2 cellular contexts compared by ENCODE assay signal in the genomic region with DNA sequence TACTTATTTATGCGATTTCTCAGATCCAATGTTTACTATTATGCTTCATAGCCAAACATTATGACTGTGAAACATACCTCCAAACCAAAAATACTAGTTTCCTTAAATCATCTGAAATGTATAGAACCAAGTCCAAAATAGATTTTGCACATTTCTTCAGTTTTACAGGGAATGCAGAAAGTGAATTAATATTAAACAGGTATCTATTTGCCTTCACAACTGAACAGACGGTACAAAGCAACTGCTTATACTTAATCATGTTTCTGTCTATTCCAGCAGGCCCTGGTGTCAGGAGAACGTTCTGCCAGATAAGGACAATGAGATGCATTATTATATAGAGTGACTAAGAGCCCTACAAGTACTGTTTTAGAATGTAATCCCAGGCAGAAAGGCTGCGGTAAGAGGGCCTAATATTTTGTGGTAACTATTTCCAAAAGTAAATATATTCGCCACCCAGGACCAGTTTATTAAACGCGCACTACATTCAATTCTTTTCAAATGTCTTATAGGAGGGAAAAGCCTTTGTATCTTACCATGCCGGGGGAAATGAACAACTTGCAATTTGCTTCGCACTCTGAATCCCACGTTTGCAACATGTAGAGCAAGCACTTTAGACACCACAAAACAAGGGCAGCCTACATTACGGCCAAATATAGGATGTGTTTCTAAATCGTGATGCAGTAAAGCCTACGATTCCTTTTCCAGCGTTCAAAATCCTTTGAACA.
TF ChIP-seq lines count a peak whose summit lies in the region.

No MANE protein-coding gene starts in this region.

TF ChIP-seq in HEK293, 187 proteins besides CTCF, POLR2A, EP300 and RAD21 (continued from another document):
- TF ChIP-seq, protein P1, sequence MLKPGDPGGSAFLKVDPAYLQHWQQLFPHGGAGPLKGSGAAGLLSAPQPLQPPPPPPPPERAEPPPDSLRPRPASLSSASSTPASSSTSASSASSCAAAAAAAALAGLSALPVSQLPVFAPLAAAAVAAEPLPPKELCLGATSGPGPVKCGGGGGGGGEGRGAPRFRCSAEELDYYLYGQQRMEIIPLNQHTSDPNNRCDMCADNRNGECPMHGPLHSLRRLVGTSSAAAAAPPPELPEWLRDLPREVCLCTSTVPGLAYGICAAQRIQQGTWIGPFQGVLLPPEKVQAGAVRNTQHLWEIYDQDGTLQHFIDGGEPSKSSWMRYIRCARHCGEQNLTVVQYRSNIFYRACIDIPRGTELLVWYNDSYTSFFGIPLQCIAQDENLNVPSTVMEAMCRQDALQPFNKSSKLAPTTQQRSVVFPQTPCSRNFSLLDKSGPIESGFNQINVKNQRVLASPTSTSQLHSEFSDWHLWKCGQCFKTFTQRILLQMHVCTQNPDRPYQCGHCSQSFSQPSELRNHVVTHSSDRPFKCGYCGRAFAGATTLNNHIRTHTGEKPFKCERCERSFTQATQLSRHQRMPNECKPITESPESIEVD (tag by site-specific recombination; IDR thresholded peaks at IDR 0.05): peak; percentile 12; the same call in 1 of the 2 replicates
- peak; percentile 66 for TF ChIP-seq ZNF600 (tag by site-specific recombination; IDR thresholded peaks at IDR 0.05)

TF ChIP-seq in SK-N-SH, 30 proteins besides CTCF, POLR2A, EP300 and RAD21 (continued from another document):
- TF ChIP-seq, protein P2, sequence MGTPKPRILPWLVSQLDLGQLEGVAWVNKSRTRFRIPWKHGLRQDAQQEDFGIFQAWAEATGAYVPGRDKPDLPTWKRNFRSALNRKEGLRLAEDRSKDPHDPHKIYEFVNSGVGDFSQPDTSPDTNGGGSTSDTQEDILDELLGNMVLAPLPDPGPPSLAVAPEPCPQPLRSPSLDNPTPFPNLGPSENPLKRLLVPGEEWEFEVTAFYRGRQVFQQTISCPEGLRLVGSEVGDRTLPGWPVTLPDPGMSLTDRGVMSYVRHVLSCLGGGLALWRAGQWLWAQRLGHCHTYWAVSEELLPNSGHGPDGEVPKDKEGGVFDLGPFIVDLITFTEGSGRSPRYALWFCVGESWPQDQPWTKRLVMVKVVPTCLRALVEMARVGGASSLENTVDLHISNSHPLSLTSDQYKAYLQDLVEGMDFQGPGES (IDR thresholded peaks at IDR 0.05; ENCODE audit: low read depth, low read length): no peak
- TF ChIP-seq SIN3A (IDR thresholded peaks at IDR 0.05; ENCODE audit: borderline replicate concordance, low read depth, low read length) (peak; percentile 78; the same call in 1 of the 2 replicates), TAF1 (IDR thresholded peaks at IDR 0.05; ENCODE audit: borderline replicate concordance, low read depth, low read length) (0 out of 2 replicates have a peak, but pooled peaks have one; percentile 11), ELF1 (IDR thresholded peaks at IDR 0.05) (no peak), MEF2A (IDR thresholded peaks at IDR 0.05; ENCODE audit: borderline replicate concordance, low read depth) (no peak), MXI1 (IDR thresholded peaks at IDR 0.05; ENCODE audit: low read depth, low read length) (peak; percentile 60; the same call in 1 of the 2 replicates), NFIC (IDR thresholded peaks at IDR 0.05; ENCODE audit: borderline replicate concordance) (no peak), YY1 (IDR thresholded peaks at IDR 0.05; ENCODE audit: low read depth) (no peak), GABPA (IDR thresholded peaks at IDR 0.05; ENCODE audit: low read depth) (no peak), NRF1 (IDR thresholded peaks at IDR 0.05; ENCODE audit: low read depth, low read length) (no peak), JUND (IDR thresholded peaks at IDR 0.05) (no peak), TCF12 (IDR thresholded peaks at IDR 0.05) (no peak), POLR2AphosphoS5 (IDR thresholded peaks at IDR 0.05; ENCODE audit: low read depth, low read length) (no peak), RFX5 (IDR thresholded peaks at IDR 0.05; ENCODE audit: low read length) (no peak), RCOR1 (IDR thresholded peaks at IDR 0.05; ENCODE audit: low read length) (no peak), FOXM1 (IDR thresholded peaks at IDR 0.05; ENCODE audit: low read depth) (no peak), SMC3 (IDR thresholded peaks at IDR 0.05; ENCODE audit: low read depth, low read length) (no peak), CHD2 (IDR thresholded peaks at IDR 0.05; ENCODE audit: low read length, partially characterized antibody) (no peak)
- TF ChIP-seq, protein P3, sequence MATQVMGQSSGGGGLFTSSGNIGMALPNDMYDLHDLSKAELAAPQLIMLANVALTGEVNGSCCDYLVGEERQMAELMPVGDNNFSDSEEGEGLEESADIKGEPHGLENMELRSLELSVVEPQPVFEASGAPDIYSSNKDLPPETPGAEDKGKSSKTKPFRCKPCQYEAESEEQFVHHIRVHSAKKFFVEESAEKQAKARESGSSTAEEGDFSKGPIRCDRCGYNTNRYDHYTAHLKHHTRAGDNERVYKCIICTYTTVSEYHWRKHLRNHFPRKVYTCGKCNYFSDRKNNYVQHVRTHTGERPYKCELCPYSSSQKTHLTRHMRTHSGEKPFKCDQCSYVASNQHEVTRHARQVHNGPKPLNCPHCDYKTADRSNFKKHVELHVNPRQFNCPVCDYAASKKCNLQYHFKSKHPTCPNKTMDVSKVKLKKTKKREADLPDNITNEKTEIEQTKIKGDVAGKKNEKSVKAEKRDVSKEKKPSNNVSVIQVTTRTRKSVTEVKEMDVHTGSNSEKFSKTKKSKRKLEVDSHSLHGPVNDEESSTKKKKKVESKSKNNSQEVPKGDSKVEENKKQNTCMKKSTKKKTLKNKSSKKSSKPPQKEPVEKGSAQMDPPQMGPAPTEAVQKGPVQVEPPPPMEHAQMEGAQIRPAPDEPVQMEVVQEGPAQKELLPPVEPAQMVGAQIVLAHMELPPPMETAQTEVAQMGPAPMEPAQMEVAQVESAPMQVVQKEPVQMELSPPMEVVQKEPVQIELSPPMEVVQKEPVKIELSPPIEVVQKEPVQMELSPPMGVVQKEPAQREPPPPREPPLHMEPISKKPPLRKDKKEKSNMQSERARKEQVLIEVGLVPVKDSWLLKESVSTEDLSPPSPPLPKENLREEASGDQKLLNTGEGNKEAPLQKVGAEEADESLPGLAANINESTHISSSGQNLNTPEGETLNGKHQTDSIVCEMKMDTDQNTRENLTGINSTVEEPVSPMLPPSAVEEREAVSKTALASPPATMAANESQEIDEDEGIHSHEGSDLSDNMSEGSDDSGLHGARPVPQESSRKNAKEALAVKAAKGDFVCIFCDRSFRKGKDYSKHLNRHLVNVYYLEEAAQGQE (IDR thresholded peaks at IDR 0.05; ENCODE audit: low read depth, low read length): no peak
- TF ChIP-seq, protein P4, sequence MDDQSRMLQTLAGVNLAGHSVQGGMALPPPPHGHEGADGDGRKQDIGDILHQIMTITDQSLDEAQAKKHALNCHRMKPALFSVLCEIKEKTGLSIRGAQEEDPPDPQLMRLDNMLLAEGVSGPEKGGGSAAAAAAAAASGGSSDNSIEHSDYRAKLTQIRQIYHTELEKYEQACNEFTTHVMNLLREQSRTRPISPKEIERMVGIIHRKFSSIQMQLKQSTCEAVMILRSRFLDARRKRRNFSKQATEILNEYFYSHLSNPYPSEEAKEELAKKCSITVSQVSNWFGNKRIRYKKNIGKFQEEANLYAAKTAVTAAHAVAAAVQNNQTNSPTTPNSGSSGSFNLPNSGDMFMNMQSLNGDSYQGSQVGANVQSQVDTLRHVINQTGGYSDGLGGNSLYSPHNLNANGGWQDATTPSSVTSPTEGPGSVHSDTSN (IDR thresholded peaks at IDR 0.05): 0 out of 2 replicates have a peak, but pooled peaks have one; percentile 6
- TF ChIP-seq, protein P5, sequence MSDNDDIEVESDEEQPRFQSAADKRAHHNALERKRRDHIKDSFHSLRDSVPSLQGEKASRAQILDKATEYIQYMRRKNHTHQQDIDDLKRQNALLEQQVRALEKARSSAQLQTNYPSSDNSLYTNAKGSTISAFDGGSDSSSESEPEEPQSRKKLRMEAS (IDR thresholded peaks at IDR 0.05; ENCODE audit: low read depth): 0 out of 2 replicates have a peak, but pooled peaks have one; percentile 13
- TF ChIP-seq, protein P6, sequence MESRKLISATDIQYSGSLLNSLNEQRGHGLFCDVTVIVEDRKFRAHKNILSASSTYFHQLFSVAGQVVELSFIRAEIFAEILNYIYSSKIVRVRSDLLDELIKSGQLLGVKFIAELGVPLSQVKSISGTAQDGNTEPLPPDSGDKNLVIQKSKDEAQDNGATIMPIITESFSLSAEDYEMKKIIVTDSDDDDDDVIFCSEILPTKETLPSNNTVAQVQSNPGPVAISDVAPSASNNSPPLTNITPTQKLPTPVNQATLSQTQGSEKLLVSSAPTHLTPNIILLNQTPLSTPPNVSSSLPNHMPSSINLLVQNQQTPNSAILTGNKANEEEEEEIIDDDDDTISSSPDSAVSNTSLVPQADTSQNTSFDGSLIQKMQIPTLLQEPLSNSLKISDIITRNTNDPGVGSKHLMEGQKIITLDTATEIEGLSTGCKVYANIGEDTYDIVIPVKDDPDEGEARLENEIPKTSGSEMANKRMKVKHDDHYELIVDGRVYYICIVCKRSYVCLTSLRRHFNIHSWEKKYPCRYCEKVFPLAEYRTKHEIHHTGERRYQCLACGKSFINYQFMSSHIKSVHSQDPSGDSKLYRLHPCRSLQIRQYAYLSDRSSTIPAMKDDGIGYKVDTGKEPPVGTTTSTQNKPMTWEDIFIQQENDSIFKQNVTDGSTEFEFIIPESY (IDR thresholded peaks at IDR 0.05; ENCODE audit: borderline replicate concordance, low read depth): no peak
- TF ChIP-seq, protein P7, sequence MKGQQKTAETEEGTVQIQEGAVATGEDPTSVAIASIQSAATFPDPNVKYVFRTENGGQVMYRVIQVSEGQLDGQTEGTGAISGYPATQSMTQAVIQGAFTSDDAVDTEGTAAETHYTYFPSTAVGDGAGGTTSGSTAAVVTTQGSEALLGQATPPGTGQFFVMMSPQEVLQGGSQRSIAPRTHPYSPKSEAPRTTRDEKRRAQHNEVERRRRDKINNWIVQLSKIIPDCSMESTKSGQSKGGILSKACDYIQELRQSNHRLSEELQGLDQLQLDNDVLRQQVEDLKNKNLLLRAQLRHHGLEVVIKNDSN (IDR thresholded peaks at IDR 0.05; ENCODE audit: borderline replicate concordance, low read depth): no peak
